Comparison of ENCODE assay signal across 2 cellular contexts in the genomic region with DNA sequence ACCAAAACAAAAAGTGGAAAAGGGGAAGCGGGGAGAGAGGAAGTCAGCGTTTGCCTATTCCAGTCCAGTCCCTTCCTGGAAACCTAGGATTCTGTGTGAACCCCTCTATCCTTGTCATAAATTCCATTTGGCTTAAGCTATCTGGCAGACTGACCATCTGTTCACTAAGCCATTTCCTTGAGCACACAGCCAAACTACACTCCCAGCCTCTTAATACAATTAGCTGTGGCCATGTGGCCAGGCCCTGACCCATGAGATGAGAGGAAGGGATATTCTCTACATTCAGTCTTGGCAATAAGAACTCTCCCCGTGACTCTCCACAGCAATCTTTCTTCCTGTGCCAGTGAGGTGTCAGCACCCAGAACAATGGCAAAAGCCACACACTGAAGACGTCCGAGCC.
TF ChIP-seq lines count a peak whose summit lies in the region.

No MANE protein-coding gene starts in this region.

TF ChIP-seq in IMR-90, 13 proteins besides CTCF, POLR2A, EP300 and RAD21:
- TF ChIP-seq SMC3 (IDR thresholded peaks at IDR 0.05; ENCODE audit: low read depth, low read length) = no peak
- TF ChIP-seq, protein P1, sequence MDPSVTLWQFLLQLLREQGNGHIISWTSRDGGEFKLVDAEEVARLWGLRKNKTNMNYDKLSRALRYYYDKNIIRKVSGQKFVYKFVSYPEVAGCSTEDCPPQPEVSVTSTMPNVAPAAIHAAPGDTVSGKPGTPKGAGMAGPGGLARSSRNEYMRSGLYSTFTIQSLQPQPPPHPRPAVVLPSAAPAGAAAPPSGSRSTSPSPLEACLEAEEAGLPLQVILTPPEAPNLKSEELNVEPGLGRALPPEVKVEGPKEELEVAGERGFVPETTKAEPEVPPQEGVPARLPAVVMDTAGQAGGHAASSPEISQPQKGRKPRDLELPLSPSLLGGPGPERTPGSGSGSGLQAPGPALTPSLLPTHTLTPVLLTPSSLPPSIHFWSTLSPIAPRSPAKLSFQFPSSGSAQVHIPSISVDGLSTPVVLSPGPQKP (IDR thresholded peaks at IDR 0.05; ENCODE audit: borderline replicate concordance, low read depth, low read length) = no peak
- TF ChIP-seq CEBPB (IDR thresholded peaks at IDR 0.05; ENCODE audit: low read depth, low read length) = no peak
- TF ChIP-seq MXI1 (IDR thresholded peaks at IDR 0.05; ENCODE audit: borderline replicate concordance, low read depth, low read length) = no peak
- no peak for TF ChIP-seq RFX5 (IDR thresholded peaks at IDR 0.05; ENCODE audit: low read depth, low read length)
- no peak for TF ChIP-seq BHLHE40 (IDR thresholded peaks at IDR 0.05; ENCODE audit: low read depth, low read length)
- no peak for TF ChIP-seq MAZ (IDR thresholded peaks at IDR 0.05; ENCODE audit: borderline replicate concordance, low read depth, low read length)
- no peak for TF ChIP-seq MAFK (IDR thresholded peaks at IDR 0.05; ENCODE audit: low read depth, low read length)
- TF ChIP-seq NFE2L2 (IDR thresholded peaks at IDR 0.05; ENCODE audit: low read depth, low read length) = no peak
- TF ChIP-seq, protein P2, sequence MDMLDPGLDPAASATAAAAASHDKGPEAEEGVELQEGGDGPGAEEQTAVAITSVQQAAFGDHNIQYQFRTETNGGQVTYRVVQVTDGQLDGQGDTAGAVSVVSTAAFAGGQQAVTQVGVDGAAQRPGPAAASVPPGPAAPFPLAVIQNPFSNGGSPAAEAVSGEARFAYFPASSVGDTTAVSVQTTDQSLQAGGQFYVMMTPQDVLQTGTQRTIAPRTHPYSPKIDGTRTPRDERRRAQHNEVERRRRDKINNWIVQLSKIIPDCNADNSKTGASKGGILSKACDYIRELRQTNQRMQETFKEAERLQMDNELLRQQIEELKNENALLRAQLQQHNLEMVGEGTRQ (IDR thresholded peaks at IDR 0.05; ENCODE audit: low read depth, low read length) = no peak
- TF ChIP-seq RCOR1 (IDR thresholded peaks at IDR 0.05; ENCODE audit: insufficient replicate concordance, low read length) = no peak
- TF ChIP-seq CHD1 (IDR thresholded peaks at IDR 0.05; ENCODE audit: low read depth, low read length) = no peak
- no peak for TF ChIP-seq FOS (IDR thresholded peaks at IDR 0.05; ENCODE audit: low read depth, low read length)

TF ChIP-seq in SK-N-SH treated with all-trans-retinoic acid at 6 μM for 48 hours, 23 proteins besides CTCF, POLR2A, EP300 and RAD21:
- TF ChIP-seq, protein P3, sequence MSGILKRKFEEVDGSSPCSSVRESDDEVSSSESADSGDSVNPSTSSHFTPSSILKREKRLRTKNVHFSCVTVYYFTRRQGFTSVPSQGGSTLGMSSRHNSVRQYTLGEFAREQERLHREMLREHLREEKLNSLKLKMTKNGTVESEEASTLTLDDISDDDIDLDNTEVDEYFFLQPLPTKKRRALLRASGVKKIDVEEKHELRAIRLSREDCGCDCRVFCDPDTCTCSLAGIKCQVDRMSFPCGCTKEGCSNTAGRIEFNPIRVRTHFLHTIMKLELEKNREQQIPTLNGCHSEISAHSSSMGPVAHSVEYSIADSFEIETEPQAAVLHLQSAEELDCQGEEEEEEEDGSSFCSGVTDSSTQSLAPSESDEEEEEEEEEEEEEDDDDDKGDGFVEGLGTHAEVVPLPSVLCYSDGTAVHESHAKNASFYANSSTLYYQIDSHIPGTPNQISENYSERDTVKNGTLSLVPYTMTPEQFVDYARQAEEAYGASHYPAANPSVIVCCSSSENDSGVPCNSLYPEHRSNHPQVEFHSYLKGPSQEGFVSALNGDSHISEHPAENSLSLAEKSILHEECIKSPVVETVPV (CRISPR knock-in tag; IDR thresholded peaks at IDR 0.05) = 0 out of 2 replicates have a peak, but pooled peaks have one; percentile 34
- no peak for TF ChIP-seq ESRRG (CRISPR knock-in tag; IDR thresholded peaks at IDR 0.05)
- TF ChIP-seq TCF4 (CRISPR knock-in tag; IDR thresholded peaks at IDR 0.05; ENCODE audit: borderline replicate concordance) = peak; percentile 93
- 0 out of 2 replicates have a peak, but pooled peaks have one; percentile 68 for TF ChIP-seq ZFP3 (CRISPR knock-in tag; IDR thresholded peaks at IDR 0.05)
- TF ChIP-seq ISL1 (CRISPR knock-in tag; IDR thresholded peaks at IDR 0.05) = peak; percentile 87
- TF ChIP-seq ZC3H10 (CRISPR knock-in tag; IDR thresholded peaks at IDR 0.05) = no peak
- TF ChIP-seq GLIS3 (CRISPR knock-in tag; IDR thresholded peaks at IDR 0.05) = 0 out of 2 replicates have a peak, but pooled peaks have one; percentile 51
- TF ChIP-seq, protein P4, sequence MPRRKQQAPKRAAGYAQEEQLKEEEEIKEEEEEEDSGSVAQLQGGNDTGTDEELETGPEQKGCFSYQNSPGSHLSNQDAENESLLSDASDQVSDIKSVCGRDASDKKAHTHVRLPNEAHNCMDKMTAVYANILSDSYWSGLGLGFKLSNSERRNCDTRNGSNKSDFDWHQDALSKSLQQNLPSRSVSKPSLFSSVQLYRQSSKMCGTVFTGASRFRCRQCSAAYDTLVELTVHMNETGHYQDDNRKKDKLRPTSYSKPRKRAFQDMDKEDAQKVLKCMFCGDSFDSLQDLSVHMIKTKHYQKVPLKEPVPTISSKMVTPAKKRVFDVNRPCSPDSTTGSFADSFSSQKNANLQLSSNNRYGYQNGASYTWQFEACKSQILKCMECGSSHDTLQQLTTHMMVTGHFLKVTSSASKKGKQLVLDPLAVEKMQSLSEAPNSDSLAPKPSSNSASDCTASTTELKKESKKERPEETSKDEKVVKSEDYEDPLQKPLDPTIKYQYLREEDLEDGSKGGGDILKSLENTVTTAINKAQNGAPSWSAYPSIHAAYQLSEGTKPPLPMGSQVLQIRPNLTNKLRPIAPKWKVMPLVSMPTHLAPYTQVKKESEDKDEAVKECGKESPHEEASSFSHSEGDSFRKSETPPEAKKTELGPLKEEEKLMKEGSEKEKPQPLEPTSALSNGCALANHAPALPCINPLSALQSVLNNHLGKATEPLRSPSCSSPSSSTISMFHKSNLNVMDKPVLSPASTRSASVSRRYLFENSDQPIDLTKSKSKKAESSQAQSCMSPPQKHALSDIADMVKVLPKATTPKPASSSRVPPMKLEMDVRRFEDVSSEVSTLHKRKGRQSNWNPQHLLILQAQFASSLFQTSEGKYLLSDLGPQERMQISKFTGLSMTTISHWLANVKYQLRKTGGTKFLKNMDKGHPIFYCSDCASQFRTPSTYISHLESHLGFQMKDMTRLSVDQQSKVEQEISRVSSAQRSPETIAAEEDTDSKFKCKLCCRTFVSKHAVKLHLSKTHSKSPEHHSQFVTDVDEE (CRISPR knock-in tag; IDR thresholded peaks at IDR 0.05) = peak; percentile 94
- TF ChIP-seq ZNF70 (CRISPR knock-in tag; IDR thresholded peaks at IDR 0.05) = peak; percentile 13; the same call in 1 of the 2 replicates
- TF ChIP-seq, protein P5, sequence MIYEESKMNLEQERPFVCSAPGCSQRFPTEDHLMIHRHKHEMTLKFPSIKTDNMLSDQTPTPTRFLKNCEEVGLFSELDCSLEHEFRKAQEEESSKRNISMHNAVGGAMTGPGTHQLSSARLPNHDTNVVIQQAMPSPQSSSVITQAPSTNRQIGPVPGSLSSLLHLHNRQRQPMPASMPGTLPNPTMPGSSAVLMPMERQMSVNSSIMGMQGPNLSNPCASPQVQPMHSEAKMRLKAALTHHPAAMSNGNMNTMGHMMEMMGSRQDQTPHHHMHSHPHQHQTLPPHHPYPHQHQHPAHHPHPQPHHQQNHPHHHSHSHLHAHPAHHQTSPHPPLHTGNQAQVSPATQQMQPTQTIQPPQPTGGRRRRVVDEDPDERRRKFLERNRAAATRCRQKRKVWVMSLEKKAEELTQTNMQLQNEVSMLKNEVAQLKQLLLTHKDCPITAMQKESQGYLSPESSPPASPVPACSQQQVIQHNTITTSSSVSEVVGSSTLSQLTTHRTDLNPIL (CRISPR knock-in tag; IDR thresholded peaks at IDR 0.05; ENCODE audit: low read depth) = peak; percentile 49; the same call in 1 of the 2 replicates
